In genomic region chr18:26894426-26894825, GRCh38 we compare ENCODE assay signal across 1 cellular context.
TF ChIP-seq lines count a peak whose summit lies in the region.

No MANE protein-coding gene starts in this region.

TF ChIP-seq in GM23338, 12 proteins besides CTCF, POLR2A, EP300 and RAD21 (continued from another document):
- no peak for TF ChIP-seq REST (IDR thresholded peaks at IDR 0.05; ENCODE audit: unreplicated experiment)
- TF ChIP-seq EZH2 (IDR thresholded peaks at IDR 0.05; ENCODE audit: low read depth, unreplicated experiment): no peak
- TF ChIP-seq CREB1 (CRISPR knock-in tag; IDR thresholded peaks at IDR 0.05; ENCODE audit: low read depth): no peak
- TF ChIP-seq, protein P1, sequence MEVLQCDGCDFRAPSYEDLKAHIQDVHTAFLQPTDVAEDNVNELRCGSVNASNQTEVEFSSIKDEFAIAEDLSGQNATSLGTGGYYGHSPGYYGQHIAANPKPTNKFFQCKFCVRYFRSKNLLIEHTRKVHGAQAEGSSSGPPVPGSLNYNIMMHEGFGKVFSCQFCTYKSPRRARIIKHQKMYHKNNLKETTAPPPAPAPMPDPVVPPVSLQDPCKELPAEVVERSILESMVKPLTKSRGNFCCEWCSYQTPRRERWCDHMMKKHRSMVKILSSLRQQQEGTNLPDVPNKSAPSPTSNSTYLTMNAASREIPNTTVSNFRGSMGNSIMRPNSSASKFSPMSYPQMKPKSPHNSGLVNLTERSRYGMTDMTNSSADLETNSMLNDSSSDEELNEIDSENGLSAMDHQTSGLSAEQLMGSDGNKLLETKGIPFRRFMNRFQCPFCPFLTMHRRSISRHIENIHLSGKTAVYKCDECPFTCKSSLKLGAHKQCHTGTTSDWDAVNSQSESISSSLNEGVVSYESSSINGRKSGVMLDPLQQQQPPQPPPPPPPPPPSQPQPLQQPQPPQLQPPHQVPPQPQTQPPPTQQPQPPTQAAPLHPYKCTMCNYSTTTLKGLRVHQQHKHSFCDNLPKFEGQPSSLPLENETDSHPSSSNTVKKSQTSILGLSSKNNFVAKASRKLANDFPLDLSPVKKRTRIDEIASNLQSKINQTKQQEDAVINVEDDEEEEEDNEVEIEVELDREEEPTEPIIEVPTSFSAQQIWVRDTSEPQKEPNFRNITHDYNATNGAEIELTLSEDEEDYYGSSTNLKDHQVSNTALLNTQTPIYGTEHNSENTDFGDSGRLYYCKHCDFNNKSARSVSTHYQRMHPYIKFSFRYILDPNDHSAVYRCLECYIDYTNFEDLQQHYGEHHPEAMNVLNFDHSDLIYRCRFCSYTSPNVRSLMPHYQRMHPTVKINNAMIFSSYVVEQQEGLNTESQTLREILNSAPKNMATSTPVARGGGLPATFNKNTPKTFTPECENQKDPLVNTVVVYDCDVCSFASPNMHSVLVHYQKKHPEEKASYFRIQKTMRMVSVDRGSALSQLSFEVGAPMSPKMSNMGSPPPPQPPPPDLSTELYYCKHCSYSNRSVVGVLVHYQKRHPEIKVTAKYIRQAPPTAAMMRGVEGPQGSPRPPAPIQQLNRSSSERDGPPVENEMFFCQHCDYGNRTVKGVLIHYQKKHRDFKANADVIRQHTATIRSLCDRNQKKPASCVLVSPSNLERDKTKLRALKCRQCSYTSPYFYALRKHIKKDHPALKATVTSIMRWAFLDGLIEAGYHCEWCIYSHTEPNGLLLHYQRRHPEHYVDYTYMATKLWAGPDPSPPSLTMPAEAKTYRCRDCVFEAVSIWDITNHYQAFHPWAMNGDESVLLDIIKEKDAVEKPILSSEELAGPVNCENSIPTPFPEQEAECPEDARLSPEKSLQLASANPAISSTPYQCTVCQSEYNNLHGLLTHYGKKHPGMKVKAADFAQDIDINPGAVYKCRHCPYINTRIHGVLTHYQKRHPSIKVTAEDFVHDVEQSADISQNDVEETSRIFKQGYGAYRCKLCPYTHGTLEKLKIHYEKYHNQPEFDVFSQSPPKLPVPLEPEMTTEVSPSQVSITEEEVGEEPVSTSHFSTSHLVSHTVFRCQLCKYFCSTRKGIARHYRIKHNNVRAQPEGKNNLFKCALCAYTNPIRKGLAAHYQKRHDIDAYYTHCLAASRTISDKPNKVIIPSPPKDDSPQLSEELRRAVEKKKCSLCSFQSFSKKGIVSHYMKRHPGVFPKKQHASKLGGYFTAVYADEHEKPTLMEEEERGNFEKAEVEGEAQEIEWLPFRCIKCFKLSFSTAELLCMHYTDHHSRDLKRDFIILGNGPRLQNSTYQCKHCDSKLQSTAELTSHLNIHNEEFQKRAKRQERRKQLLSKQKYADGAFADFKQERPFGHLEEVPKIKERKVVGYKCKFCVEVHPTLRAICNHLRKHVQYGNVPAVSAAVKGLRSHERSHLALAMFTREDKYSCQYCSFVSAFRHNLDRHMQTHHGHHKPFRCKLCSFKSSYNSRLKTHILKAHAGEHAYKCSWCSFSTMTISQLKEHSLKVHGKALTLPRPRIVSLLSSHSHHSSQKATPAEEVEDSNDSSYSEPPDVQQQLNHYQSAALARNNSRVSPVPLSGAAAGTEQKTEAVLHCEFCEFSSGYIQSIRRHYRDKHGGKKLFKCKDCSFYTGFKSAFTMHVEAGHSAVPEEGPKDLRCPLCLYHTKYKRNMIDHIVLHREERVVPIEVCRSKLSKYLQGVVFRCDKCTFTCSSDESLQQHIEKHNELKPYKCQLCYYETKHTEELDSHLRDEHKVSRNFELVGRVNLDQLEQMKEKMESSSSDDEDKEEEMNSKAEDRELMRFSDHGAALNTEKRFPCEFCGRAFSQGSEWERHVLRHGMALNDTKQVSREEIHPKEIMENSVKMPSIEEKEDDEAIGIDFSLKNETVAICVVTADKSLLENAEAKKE (CRISPR knock-in tag; IDR thresholded peaks at IDR 0.05): no peak
TF ChIP-seq in GM23338: peak in this region for 0.
